In genomic region chr12:129096968-129097367, GRCh38 we compare ENCODE assay signal across 14 cellular contexts.
A peak's percentile ranks its signal among the peaks of the same experiment; 100 is the strongest.
DNase-seq lines count a peak whose midpoint lies in the region; ATAC-seq lines count a peak whose summit lies in the region.
"Had no signal": no experiment of that assay in that cellular context is flagged by ENCODE, and none has a peak within 500 bp of the region (broad histone marks: within the 10 kb centered on the region; RNA-seq: fewer than 3 reads in every experiment).

No MANE protein-coding gene starts in this region.

- peak; percentile 31 for ATAC-seq in stimulated activated memory B cell treated with anti-CD40 and anti-IgM and Interleukin-4, amounts not matched to agents 10 μg/mL and 1 μg/mL and 100 μg/mL, for 72 hours
- ATAC-seq in HG03520 (IDR thresholded peaks at IDR 0.05; ENCODE audit: unreplicated experiment) (no peak), GM21390 (IDR thresholded peaks at IDR 0.05; ENCODE audit: unreplicated experiment) (no peak)
- ATAC-seq: CD8-positive, alpha-beta T cell had no signal

- no peak overlapping the region for H3K27ac Mint-ChIP-seq in stimulated activated memory B cell treated with anti-CD40 and anti-IgM and Interleukin-4, amounts not matched to agents 10 μg/mL and 1 μg/mL and 100 μg/mL, for 72 hours
- H3K27ac Mint-ChIP-seq: B cell; CD8-positive, alpha-beta T cell had no signal

- peaks cover 5% of the 10 kb centered on the region for H3K9me3 Mint-ChIP-seq in stimulated activated memory B cell treated with anti-CD40 and anti-IgM and Interleukin-4, amounts not matched to agents 10 μg/mL and 1 μg/mL and 100 μg/mL, for 72 hours
- H3K9me3 Mint-ChIP-seq: CD8-positive, alpha-beta T cell had no signal

- H3K36me3 Mint-ChIP-seq in stimulated activated memory B cell treated with anti-CD40 and anti-IgM and Interleukin-4, amounts not matched to agents 10 μg/mL and 1 μg/mL and 100 μg/mL, for 72 hours, result no peaks in the 10 kb centered on the region
- H3K36me3 Mint-ChIP-seq: CD8-positive, alpha-beta T cell had no signal

- DNase-seq in HuH-7 (ENCODE audit: low spot score) (peak; percentile 12), NCI-H345 treated with DMSO at 0.1 percent for 48 hours (lab: John Stamatoyannopoulos, UW; ENCODE audit: unreplicated experiment) (peak; percentile 33), islet precursor cell (peak; percentile 47), SW 1271 (lab: John Stamatoyannopoulos, UW) (no peak)
- DNase-seq: 8988T; Calu3; CD8-positive, alpha-beta T cell; DMS79 treated with DMSO at 0.1 percent for 48 hours; GF-D8; IMR-90 had no signal

- H3K4me1 Mint-ChIP-seq in stimulated activated memory B cell treated with anti-CD40 and anti-IgM and Interleukin-4, amounts not matched to agents 10 μg/mL and 1 μg/mL and 100 μg/mL, for 72 hours, result no peaks in the 10 kb centered on the region
- H3K4me1 Mint-ChIP-seq: B cell had no signal

- H3K4me3 Mint-ChIP-seq in stimulated activated memory B cell treated with anti-CD40 and anti-IgM and Interleukin-4, amounts not matched to agents 10 μg/mL and 1 μg/mL and 100 μg/mL, for 72 hours, result no peak overlapping the region
- H3K4me3 Mint-ChIP-seq: B cell; CD8-positive, alpha-beta T cell had no signal

- H3K27me3 Mint-ChIP-seq in stimulated activated memory B cell treated with anti-CD40 and anti-IgM and Interleukin-4, amounts not matched to agents 10 μg/mL and 1 μg/mL and 100 μg/mL, for 72 hours, result no peaks in the 10 kb centered on the region
- H3K27me3 Mint-ChIP-seq: B cell had no signal

Comparison
In these comparisons a context has a peak if more than half of its experiments do, and no peak if none do; other contexts are left out.
1. DNase-seq: peak in HuH-7 (single experiment), NCI-H345 treated with DMSO at 0.1 percent for 48 hours (single experiment) and islet precursor cell (single experiment); none in SW 1271 (0 of 2).